ENCODE assay signal across 7 cellular contexts in genomic region chr1:10528066-10529014, GRCh38. TPM values are rescaled to one million over a fixed set of nuclear protein-coding genes. Genes with fewer than 3 reads are reported as not detected.
DNase-seq lines count a peak whose midpoint lies in the region; ATAC-seq, FAIRE-seq and TF ChIP-seq lines count a peak whose summit lies in the region.

No MANE protein-coding gene starts in this region.

- no peak for ATAC-seq in GM19463 (IDR thresholded peaks at IDR 0.05; ENCODE audit: unreplicated experiment)
- ATAC-seq in HG03175 (IDR thresholded peaks at IDR 0.05; ENCODE audit: unreplicated experiment) = no peak

- H3K27ac ChIP-seq in thyroid gland = peak overlapping the region; percentile 23 to 74 (median 45)

- no peak overlapping the region for H3K4me3 ChIP-seq in kidney epithelial cell (ENCODE audit: low read depth, low read length)
- no peak overlapping the region for H3K4me3 ChIP-seq in thyroid gland (replicated peaks in 1 of 3)

- H3K4me1 Mint-ChIP-seq in MCF 10A (ENCODE audit: insufficient read depth, unreplicated experiment) = peaks cover 27% of the 10 kb centered on the region

- POLR2A ChIA-PET in MCF 10A (lab: Yijun Ruan, JAX) = interaction anchor here (0.6 to 3.5 kb wide), 16 partner anchors 12 to 484 kb away, joined by 3 to 34 read pairs (median 4); partner anchors contain the start of genes CASZ1 and TARDBP

- H3K27me3 ChIP-seq in kidney epithelial cell (ENCODE audit: control insufficient read depth, insufficient read depth, low read length) (no peaks in the 10 kb centered on the region), thyroid gland (no peaks in the 10 kb centered on the region)

- H3K9me3 ChIP-seq in thyroid gland = no peaks in the 10 kb centered on the region

- no peaks in the 10 kb centered on the region for H3K9me3 Mint-ChIP-seq in MCF 10A (ENCODE audit: unreplicated experiment)

- BruUV-seq in MCF 10A (replicated peaks; lab: Mats Ljungman, UMichigan) = TSS peak; percentile 78

- FAIRE-seq in HTR-8/SVneo (lab: Jason Lieb, UNC) = no peak

- peak overlapping the region; percentile 69 for H3K4me3 Mint-ChIP-seq in MCF 10A (ENCODE audit: unreplicated experiment)

- TF ChIP-seq CTCF in MCF 10A (IDR thresholded peaks at IDR 0.05; ENCODE audit: unreplicated experiment) (no peak), kidney epithelial cell (IDR thresholded peaks at IDR 0.05; ENCODE audit: insufficient read depth, low read length, poor library complexity, severe bottlenecking) (no peak), thyroid gland (IDR thresholded peaks at IDR 0.05) (no peak)

- DNase-seq in HTR-8/SVneo (ENCODE audit: insufficient read length, low spot score) (peak; percentile 73), MCF 10A (ENCODE audit: unreplicated experiment) (peak; percentile 83), kidney epithelial cell (ENCODE audit: low read depth) (peak; percentile 89), thyroid gland (no peak)
- DNase-seq in activated CD8-positive, alpha-beta memory T cell treated with anti-CD3 and anti-CD28 coated beads for 24 hours = no peak

- TF ChIP-seq POLR2A in thyroid gland (IDR thresholded peaks at IDR 0.05) = no peak

- CTCF ChIA-PET in MCF 10A (lab: Yijun Ruan, JAX) = interaction anchor here (0.6 to 2.7 kb wide), 13 partner anchors 9 to 485 kb away, joined by 3 to 11 read pairs (median 3); no protein-coding TSS in a partner anchor

- H3K36me3 ChIP-seq in kidney epithelial cell (ENCODE audit: control insufficient read depth, insufficient read depth, low read length) (no peaks in the 10 kb centered on the region), thyroid gland (no peaks in the 10 kb centered on the region)

- H3K4me1 ChIP-seq in thyroid gland = peaks cover 29 to 35% of the 10 kb centered on the region in 2 donors

- H3K27me3 Mint-ChIP-seq in MCF 10A (ENCODE audit: insufficient read depth, unreplicated experiment) = no peaks in the 10 kb centered on the region

- peak overlapping the region; percentile 59 for H3K27ac Mint-ChIP-seq in MCF 10A (ENCODE audit: low read depth, unreplicated experiment)

- intact Hi-C loops in MCF 10A (cut with micrococcal nuclease) = loop anchor here (1.0 kb wide), 1 partner anchor 18 kb away; no protein-coding TSS in a partner anchor
- intact Hi-C loops in thyroid gland (cut with DNase I) = no loop called here

- H3K36me3 Mint-ChIP-seq in MCF 10A (ENCODE audit: insufficient read depth, unreplicated experiment) = no peaks in the 10 kb centered on the region

- 71 to 76% methylated on average over 13 of the region's 13 CpGs for WGBS in thyroid gland, 2 donors

RNA-seq across cellular contexts. Expression of gene PEX14, which starts 53.6 kb away (rescaled TPM):
- total RNA-seq in MCF 10A (2022) = 22.2 and 26.6 TPM in 2 replicates
- 24.9 and 27.4 TPM in 2 replicates for total RNA-seq in kidney epithelial cell
- total RNA-seq in thyroid gland = 10 to 100 TPM; 14.0 to 28.4 (median 20.7) TPM

RNA-seq across cellular contexts. Expression of gene DFFA, which starts 56.0 kb away (rescaled TPM):
- total RNA-seq in MCF 10A (2022) = 51.3 and 55.7 TPM in 2 replicates
- total RNA-seq in kidney epithelial cell = 67.0 and 68.4 TPM in 2 replicates
- total RNA-seq in thyroid gland = 10 to 100 TPM; 24.2 to 30.3 (median 27.5) TPM

Comparison
In these comparisons a context has a peak if more than half of its experiments do, and no peak if none do; other contexts are left out.
1. DNase-seq: peak in HTR-8/SVneo (single experiment), MCF 10A (single experiment) and kidney epithelial cell (single experiment); none in thyroid gland (0 of 2) and activated CD8-positive, alpha-beta memory T cell treated with anti-CD3 and anti-CD28 coated beads for 24 hours (single experiment).